Comparison of ENCODE assay signal across 1 cellular context in the genomic region with DNA sequence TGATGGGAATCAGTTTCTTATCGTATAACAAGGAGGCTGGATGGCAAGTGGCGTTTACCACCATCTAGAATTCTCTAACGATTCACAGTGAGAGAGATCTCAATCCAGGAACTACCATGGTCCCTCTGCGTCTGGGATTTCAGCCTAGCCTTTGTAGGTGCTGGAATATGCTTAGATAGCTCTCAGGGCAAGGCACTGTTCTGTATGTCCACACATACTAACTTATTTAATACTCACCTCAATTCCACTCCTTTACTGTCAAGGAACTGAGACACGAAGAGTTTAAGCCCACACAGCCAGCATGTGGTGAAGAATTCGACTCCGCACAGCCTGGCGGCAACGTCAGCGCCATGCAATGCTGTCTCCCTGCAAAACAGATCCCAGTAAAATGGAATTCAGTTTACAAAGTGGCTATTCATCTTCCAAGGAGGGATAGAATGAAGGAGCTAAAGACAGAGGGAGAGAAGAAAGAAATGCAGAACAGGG.
TF ChIP-seq lines count a peak whose summit lies in the region.

No MANE protein-coding gene starts in this region.

TF ChIP-seq in H1, 55 proteins besides CTCF, POLR2A, EP300 and RAD21 (continued from another document):
- TF ChIP-seq RFX5 (IDR thresholded peaks at IDR 0.05; ENCODE audit: borderline replicate concordance, low read depth, low read length), result no peak
- TF ChIP-seq, protein P1, sequence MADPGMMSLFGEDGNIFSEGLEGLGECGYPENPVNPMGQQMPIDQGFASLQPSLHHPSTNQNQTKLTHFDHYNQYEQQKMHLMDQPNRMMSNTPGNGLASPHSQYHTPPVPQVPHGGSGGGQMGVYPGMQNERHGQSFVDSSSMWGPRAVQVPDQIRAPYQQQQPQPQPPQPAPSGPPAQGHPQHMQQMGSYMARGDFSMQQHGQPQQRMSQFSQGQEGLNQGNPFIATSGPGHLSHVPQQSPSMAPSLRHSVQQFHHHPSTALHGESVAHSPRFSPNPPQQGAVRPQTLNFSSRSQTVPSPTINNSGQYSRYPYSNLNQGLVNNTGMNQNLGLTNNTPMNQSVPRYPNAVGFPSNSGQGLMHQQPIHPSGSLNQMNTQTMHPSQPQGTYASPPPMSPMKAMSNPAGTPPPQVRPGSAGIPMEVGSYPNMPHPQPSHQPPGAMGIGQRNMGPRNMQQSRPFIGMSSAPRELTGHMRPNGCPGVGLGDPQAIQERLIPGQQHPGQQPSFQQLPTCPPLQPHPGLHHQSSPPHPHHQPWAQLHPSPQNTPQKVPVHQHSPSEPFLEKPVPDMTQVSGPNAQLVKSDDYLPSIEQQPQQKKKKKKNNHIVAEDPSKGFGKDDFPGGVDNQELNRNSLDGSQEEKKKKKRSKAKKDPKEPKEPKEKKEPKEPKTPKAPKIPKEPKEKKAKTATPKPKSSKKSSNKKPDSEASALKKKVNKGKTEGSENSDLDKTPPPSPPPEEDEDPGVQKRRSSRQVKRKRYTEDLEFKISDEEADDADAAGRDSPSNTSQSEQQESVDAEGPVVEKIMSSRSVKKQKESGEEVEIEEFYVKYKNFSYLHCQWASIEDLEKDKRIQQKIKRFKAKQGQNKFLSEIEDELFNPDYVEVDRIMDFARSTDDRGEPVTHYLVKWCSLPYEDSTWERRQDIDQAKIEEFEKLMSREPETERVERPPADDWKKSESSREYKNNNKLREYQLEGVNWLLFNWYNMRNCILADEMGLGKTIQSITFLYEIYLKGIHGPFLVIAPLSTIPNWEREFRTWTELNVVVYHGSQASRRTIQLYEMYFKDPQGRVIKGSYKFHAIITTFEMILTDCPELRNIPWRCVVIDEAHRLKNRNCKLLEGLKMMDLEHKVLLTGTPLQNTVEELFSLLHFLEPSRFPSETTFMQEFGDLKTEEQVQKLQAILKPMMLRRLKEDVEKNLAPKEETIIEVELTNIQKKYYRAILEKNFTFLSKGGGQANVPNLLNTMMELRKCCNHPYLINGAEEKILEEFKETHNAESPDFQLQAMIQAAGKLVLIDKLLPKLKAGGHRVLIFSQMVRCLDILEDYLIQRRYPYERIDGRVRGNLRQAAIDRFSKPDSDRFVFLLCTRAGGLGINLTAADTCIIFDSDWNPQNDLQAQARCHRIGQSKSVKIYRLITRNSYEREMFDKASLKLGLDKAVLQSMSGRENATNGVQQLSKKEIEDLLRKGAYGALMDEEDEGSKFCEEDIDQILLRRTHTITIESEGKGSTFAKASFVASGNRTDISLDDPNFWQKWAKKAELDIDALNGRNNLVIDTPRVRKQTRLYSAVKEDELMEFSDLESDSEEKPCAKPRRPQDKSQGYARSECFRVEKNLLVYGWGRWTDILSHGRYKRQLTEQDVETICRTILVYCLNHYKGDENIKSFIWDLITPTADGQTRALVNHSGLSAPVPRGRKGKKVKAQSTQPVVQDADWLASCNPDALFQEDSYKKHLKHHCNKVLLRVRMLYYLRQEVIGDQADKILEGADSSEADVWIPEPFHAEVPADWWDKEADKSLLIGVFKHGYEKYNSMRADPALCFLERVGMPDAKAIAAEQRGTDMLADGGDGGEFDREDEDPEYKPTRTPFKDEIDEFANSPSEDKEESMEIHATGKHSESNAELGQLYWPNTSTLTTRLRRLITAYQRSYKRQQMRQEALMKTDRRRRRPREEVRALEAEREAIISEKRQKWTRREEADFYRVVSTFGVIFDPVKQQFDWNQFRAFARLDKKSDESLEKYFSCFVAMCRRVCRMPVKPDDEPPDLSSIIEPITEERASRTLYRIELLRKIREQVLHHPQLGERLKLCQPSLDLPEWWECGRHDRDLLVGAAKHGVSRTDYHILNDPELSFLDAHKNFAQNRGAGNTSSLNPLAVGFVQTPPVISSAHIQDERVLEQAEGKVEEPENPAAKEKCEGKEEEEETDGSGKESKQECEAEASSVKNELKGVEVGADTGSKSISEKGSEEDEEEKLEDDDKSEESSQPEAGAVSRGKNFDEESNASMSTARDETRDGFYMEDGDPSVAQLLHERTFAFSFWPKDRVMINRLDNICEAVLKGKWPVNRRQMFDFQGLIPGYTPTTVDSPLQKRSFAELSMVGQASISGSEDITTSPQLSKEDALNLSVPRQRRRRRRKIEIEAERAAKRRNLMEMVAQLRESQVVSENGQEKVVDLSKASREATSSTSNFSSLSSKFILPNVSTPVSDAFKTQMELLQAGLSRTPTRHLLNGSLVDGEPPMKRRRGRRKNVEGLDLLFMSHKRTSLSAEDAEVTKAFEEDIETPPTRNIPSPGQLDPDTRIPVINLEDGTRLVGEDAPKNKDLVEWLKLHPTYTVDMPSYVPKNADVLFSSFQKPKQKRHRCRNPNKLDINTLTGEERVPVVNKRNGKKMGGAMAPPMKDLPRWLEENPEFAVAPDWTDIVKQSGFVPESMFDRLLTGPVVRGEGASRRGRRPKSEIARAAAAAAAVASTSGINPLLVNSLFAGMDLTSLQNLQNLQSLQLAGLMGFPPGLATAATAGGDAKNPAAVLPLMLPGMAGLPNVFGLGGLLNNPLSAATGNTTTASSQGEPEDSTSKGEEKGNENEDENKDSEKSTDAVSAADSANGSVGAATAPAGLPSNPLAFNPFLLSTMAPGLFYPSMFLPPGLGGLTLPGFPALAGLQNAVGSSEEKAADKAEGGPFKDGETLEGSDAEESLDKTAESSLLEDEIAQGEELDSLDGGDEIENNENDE (IDR thresholded peaks at IDR 0.05; ENCODE audit: insufficient replicate concordance, low read length), result no peak
